In the genomic region with DNA sequence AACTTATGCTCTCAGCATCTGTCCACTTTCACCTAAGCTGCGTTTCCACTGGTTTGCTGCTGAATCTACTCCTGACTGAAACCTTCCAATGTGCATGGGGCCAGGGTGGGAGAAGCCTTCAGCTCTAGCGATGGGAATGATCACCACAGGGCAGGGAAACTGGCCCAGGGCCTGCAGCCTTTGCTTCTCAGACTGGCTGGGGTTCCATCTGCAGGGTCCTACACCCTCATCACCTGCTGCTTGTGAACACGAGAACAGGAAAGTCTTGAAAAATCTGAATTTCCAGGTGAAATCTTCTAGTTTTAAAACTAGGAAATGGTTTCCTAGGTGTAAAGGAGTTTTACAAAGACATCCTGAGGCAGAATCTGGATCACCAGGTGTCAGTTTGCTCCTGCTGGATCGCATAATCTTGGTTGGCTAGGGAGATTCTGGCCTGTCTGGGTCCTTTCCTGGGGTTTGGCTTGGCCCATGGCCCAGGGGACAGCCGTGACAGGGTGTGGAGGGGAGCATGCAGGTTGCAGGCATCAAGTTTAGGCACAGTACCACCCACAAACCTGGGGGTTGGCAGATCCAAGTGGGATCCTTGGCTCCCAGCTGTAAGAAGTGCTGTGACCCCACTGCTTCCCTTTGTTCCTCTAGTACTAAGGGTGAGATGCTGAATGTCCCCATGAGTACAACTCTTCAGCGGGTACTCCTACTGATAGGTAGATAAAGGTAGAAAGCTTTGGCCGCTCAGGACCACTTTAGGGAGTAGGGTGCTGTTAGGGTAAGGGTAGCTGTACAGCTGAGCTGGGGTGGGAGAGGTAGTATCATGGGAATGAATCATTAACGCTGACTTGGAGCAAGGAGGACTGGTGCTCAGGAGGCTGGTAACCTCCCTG, we compare ENCODE assay signal across 7 cellular contexts. TPM values are rescaled to one million over a fixed set of nuclear protein-coding genes. Genes with fewer than 3 reads are reported as not detected.
DNase-seq lines count a peak whose midpoint lies in the region; ATAC-seq and TF ChIP-seq lines count a peak whose summit lies in the region.

No MANE protein-coding gene starts in this region.

- H3K4me3 ChIP-seq in iPS-15b (ENCODE audit: low read depth, low read length), result peak overlapping the region; percentile 99

- H3K4me1 Mint-ChIP-seq in HFFc6 (ENCODE audit: low read depth), result peaks cover 32% of the 10 kb centered on the region
- H3K4me1 Mint-ChIP-seq in activated T-helper 1 cell treated with anti-CD3 and anti-CD28 coated beads, Interleukin-12 subunit alpha, Interleukin-12 subunit beta, Interleukin-2, Interleukin-4 antibody, amounts not matched to agents 30 ng/mL and 10 ng/mL and 1 ng/mL, durations not matched to agents 14 hours and 24 hours and 36 hours (ENCODE audit: low read depth), result peaks cover 63% of the 10 kb centered on the region
- H3K4me1 Mint-ChIP-seq in stimulated activated memory B cell treated with anti-CD40 and anti-IgM and Interleukin-4, amounts not matched to agents 10 μg/mL and 1 μg/mL and 100 μg/mL, for 72 hours, result peaks cover 79% of the 10 kb centered on the region

- H3K27me3 Mint-ChIP-seq in HFFc6 (ENCODE audit: insufficient read depth), result peaks cover 11% of the 10 kb centered on the region
- H3K27me3 Mint-ChIP-seq in activated T-helper 1 cell treated with anti-CD3 and anti-CD28 coated beads, Interleukin-12 subunit alpha, Interleukin-12 subunit beta, Interleukin-2, Interleukin-4 antibody, amounts not matched to agents 30 ng/mL and 10 ng/mL and 1 ng/mL, durations not matched to agents 14 hours and 24 hours and 36 hours (ENCODE audit: insufficient read depth), result no peaks in the 10 kb centered on the region
- H3K27me3 Mint-ChIP-seq in stimulated activated memory B cell treated with anti-CD40 and anti-IgM and Interleukin-4, amounts not matched to agents 10 μg/mL and 1 μg/mL and 100 μg/mL, for 72 hours, result no peaks in the 10 kb centered on the region

- intact Hi-C loops in activated T-helper 1 cell treated with anti-CD3 and anti-CD28 coated beads, Interleukin-12 subunit alpha, Interleukin-12 subunit beta, Interleukin-2, Interleukin-4 antibody, amounts not matched to agents 30 ng/mL and 10 ng/mL and 1 ng/mL, durations not matched to agents 14 hours and 24 hours and 36 hours (cut with micrococcal nuclease), result no loop called here

- peaks cover 37% of the 10 kb centered on the region for H3K27me3 ChIP-seq in iPS-15b (ENCODE audit: control insufficient read depth, insufficient read depth, low read length)

- peak overlapping the region; percentile 49 for H3K9ac ChIP-seq in iPS-15b (ENCODE audit: low read depth, low read length)

- peak overlapping the region; percentile 100 for H3K27ac Mint-ChIP-seq in HFFc6
- peak overlapping the region; percentile 99 for H3K27ac Mint-ChIP-seq in activated T-helper 1 cell treated with anti-CD3 and anti-CD28 coated beads, Interleukin-12 subunit alpha, Interleukin-12 subunit beta, Interleukin-2, Interleukin-4 antibody, amounts not matched to agents 30 ng/mL and 10 ng/mL and 1 ng/mL, durations not matched to agents 14 hours and 24 hours and 36 hours
- H3K27ac Mint-ChIP-seq in stimulated activated memory B cell treated with anti-CD40 and anti-IgM and Interleukin-4, amounts not matched to agents 10 μg/mL and 1 μg/mL and 100 μg/mL, for 72 hours, result peak overlapping the region; percentile 100

- H3K4me3 Mint-ChIP-seq in HFFc6, result peak overlapping the region; percentile 99
- peak overlapping the region; percentile 95 for H3K4me3 Mint-ChIP-seq in activated T-helper 1 cell treated with anti-CD3 and anti-CD28 coated beads, Interleukin-12 subunit alpha, Interleukin-12 subunit beta, Interleukin-2, Interleukin-4 antibody, amounts not matched to agents 30 ng/mL and 10 ng/mL and 1 ng/mL, durations not matched to agents 14 hours and 24 hours and 36 hours
- H3K4me3 Mint-ChIP-seq in stimulated activated memory B cell treated with anti-CD40 and anti-IgM and Interleukin-4, amounts not matched to agents 10 μg/mL and 1 μg/mL and 100 μg/mL, for 72 hours, result peak overlapping the region; percentile 89

- H3K4me1 ChIP-seq in iPS-15b (ENCODE audit: control insufficient read depth, insufficient read depth, low read length), result peaks cover 9% of the 10 kb centered on the region

- peaks cover 26% of the 10 kb centered on the region for H3K36me3 Mint-ChIP-seq in HFFc6 (ENCODE audit: low read depth)
- peaks cover 28% of the 10 kb centered on the region for H3K36me3 Mint-ChIP-seq in activated T-helper 1 cell treated with anti-CD3 and anti-CD28 coated beads, Interleukin-12 subunit alpha, Interleukin-12 subunit beta, Interleukin-2, Interleukin-4 antibody, amounts not matched to agents 30 ng/mL and 10 ng/mL and 1 ng/mL, durations not matched to agents 14 hours and 24 hours and 36 hours (ENCODE audit: low read depth)
- H3K36me3 Mint-ChIP-seq in stimulated activated memory B cell treated with anti-CD40 and anti-IgM and Interleukin-4, amounts not matched to agents 10 μg/mL and 1 μg/mL and 100 μg/mL, for 72 hours, result peaks cover 23% of the 10 kb centered on the region

- DNase-seq in HFFc6 (no peak), AML-193 (lab: John Stamatoyannopoulos, UW) (no peak)
- no peak for DNase-seq in activated T-helper 1 cell treated with anti-CD3 and anti-CD28 coated beads, Interleukin-12 subunit alpha, Interleukin-12 subunit beta, Interleukin-2, Interleukin-4 antibody, amounts not matched to agents 30 ng/mL and 10 ng/mL and 1 ng/mL, durations not matched to agents 14 hours and 24 hours and 36 hours (ENCODE audit: low spot score)

- TF ChIP-seq CTCF in HFFc6 (IDR thresholded peaks at IDR 0.05), result no peak

- no peak for ATAC-seq in stimulated activated memory B cell treated with anti-CD40 and anti-IgM and Interleukin-4, amounts not matched to agents 10 μg/mL and 1 μg/mL and 100 μg/mL, for 72 hours
- ATAC-seq in HG03196 (IDR thresholded peaks at IDR 0.05; ENCODE audit: unreplicated experiment), result no peak
- no peak for ATAC-seq in GM21528 (IDR thresholded peaks at IDR 0.05; ENCODE audit: low FRiP score, unreplicated experiment)

- H3K9me3 ChIP-seq in iPS-15b (ENCODE audit: control insufficient read depth, insufficient read depth, low read length), result no peaks in the 10 kb centered on the region

- H3K36me3 ChIP-seq in iPS-15b (ENCODE audit: control insufficient read depth, insufficient read depth, low read length), result peaks cover 12% of the 10 kb centered on the region

- peaks cover 4% of the 10 kb centered on the region; the same call in 1 of the 2 replicates for H3K9me3 Mint-ChIP-seq in HFFc6
- no peaks in the 10 kb centered on the region for H3K9me3 Mint-ChIP-seq in activated T-helper 1 cell treated with anti-CD3 and anti-CD28 coated beads, Interleukin-12 subunit alpha, Interleukin-12 subunit beta, Interleukin-2, Interleukin-4 antibody, amounts not matched to agents 30 ng/mL and 10 ng/mL and 1 ng/mL, durations not matched to agents 14 hours and 24 hours and 36 hours
- H3K9me3 Mint-ChIP-seq in stimulated activated memory B cell treated with anti-CD40 and anti-IgM and Interleukin-4, amounts not matched to agents 10 μg/mL and 1 μg/mL and 100 μg/mL, for 72 hours, result no peaks in the 10 kb centered on the region

RNA-seq across cellular contexts. Expression of gene UBE2M, which starts 1.8 kb away (rescaled TPM):
- 100 to 1,000 TPM in 5 of 6 experiments, 10 to 100 TPM in 1; 91.5 to 114 (median 106) TPM for total RNA-seq in HFFc6 (2021; fragmentation: NEBNext Ultra II Directional; extraction: Animal tissue kit (Norgen Biotek cat#: 25700))
- total RNA-seq in activated T-helper 1 cell treated with anti-CD3 and anti-CD28 coated beads, Interleukin-12 subunit alpha, Interleukin-12 subunit beta, Interleukin-2, Interleukin-4 antibody, amounts not matched to agents 30 ng/mL and 10 ng/mL and 1 ng/mL, durations not matched to agents 14 hours and 24 hours and 36 hours, result 147 and 164 TPM in 2 replicates

RNA-seq across cellular contexts. Expression of gene CHMP2A, which starts 5.3 kb away (rescaled TPM):
- total RNA-seq in HFFc6 (2021; fragmentation: NEBNext Ultra II Directional; extraction: Animal tissue kit (Norgen Biotek cat#: 25700)), result 100 to 1,000 TPM; 100 to 126 (median 120) TPM
- total RNA-seq in activated T-helper 1 cell treated with anti-CD3 and anti-CD28 coated beads, Interleukin-12 subunit alpha, Interleukin-12 subunit beta, Interleukin-2, Interleukin-4 antibody, amounts not matched to agents 30 ng/mL and 10 ng/mL and 1 ng/mL, durations not matched to agents 14 hours and 24 hours and 36 hours, result 109 and 114 TPM in 2 replicates

RNA-seq across cellular contexts. Expression of gene MZF1, which starts 12.9 kb away (rescaled TPM):
- 10 to 100 TPM in 3 of 6 experiments, 1 to 10 TPM in 3; 8.3 to 12.4 (median 9.3) TPM for total RNA-seq in HFFc6 (2021; fragmentation: NEBNext Ultra II Directional; extraction: Animal tissue kit (Norgen Biotek cat#: 25700))
- 19.6 and 21.6 TPM in 2 replicates for total RNA-seq in activated T-helper 1 cell treated with anti-CD3 and anti-CD28 coated beads, Interleukin-12 subunit alpha, Interleukin-12 subunit beta, Interleukin-2, Interleukin-4 antibody, amounts not matched to agents 30 ng/mL and 10 ng/mL and 1 ng/mL, durations not matched to agents 14 hours and 24 hours and 36 hours

RNA-seq across cellular contexts. Expression of gene TRIM28, which starts 16.4 kb away (rescaled TPM):
- 100 to 1,000 TPM; 376 to 529 (median 445) TPM for total RNA-seq in HFFc6 (2021; fragmentation: NEBNext Ultra II Directional; extraction: Animal tissue kit (Norgen Biotek cat#: 25700))
- total RNA-seq in activated T-helper 1 cell treated with anti-CD3 and anti-CD28 coated beads, Interleukin-12 subunit alpha, Interleukin-12 subunit beta, Interleukin-2, Interleukin-4 antibody, amounts not matched to agents 30 ng/mL and 10 ng/mL and 1 ng/mL, durations not matched to agents 14 hours and 24 hours and 36 hours, result 664 and 687 TPM in 2 replicates

RNA-seq across cellular contexts. Expression of gene ZBTB45, which starts 40.6 kb away (rescaled TPM):
- 10 to 100 TPM; 15.0 to 17.4 (median 16.7) TPM for total RNA-seq in HFFc6 (2021; fragmentation: NEBNext Ultra II Directional; extraction: Animal tissue kit (Norgen Biotek cat#: 25700))
- total RNA-seq in activated T-helper 1 cell treated with anti-CD3 and anti-CD28 coated beads, Interleukin-12 subunit alpha, Interleukin-12 subunit beta, Interleukin-2, Interleukin-4 antibody, amounts not matched to agents 30 ng/mL and 10 ng/mL and 1 ng/mL, durations not matched to agents 14 hours and 24 hours and 36 hours, result 15.9 and 17.4 TPM in 2 replicates
